9 cellular contexts compared by ENCODE assay signal in genomic region chr2:47903781-47904447, GRCh38. TPM values are rescaled to one million over a fixed set of nuclear protein-coding genes. Genes with fewer than 3 reads are reported as not detected.
A peak's percentile ranks its signal among the peaks of the same experiment; 100 is the strongest.
DNase-seq lines count a peak whose midpoint lies in the region; ATAC-seq lines count a peak whose summit lies in the region.
"Had no signal": no experiment of that assay in that cellular context is flagged by ENCODE, and none has a peak within 500 bp of the region (broad histone marks: within the 10 kb centered on the region; RNA-seq: fewer than 3 reads in every experiment).

No MANE protein-coding gene starts in this region.

- H3K4me1 Mint-ChIP-seq in activated T-helper 1 cell treated with anti-CD3 and anti-CD28 coated beads, Interleukin-12 subunit alpha, Interleukin-12 subunit beta, Interleukin-2, Interleukin-4 antibody, amounts not matched to agents 30 ng/mL and 10 ng/mL and 1 ng/mL, durations not matched to agents 14 hours and 24 hours and 36 hours (ENCODE audit: low read depth), result peaks cover 50% of the 10 kb centered on the region
- H3K4me1 Mint-ChIP-seq in stimulated activated naive CD8-positive, alpha-beta T cell treated with anti-CD3 and anti-CD28 coated beads, Interleukin-15, amount 100 ng/mL, for 72 hours, result peaks cover 34% of the 10 kb centered on the region

- DNase-seq in DMS79 treated with DMSO at 0.1 percent for 48 hours (lab: John Stamatoyannopoulos, UW) (peak; percentile 24), DMS79 (lab: John Stamatoyannopoulos, UW) (no peak), NCI-H446 treated with DMSO at 0.1 percent for 48 hours (lab: John Stamatoyannopoulos, UW) (no peak), Ammon's horn (ENCODE audit: low spot score) (no peak), inferior parietal cortex (ENCODE audit: extremely low spot score) (no peak)
- DNase-seq in activated T-helper 1 cell treated with anti-CD3 and anti-CD28 coated beads, Interleukin-12 subunit alpha, Interleukin-12 subunit beta, Interleukin-2, Interleukin-4 antibody, amounts not matched to agents 30 ng/mL and 10 ng/mL and 1 ng/mL, durations not matched to agents 14 hours and 24 hours and 36 hours (ENCODE audit: low spot score), result no peak
- DNase-seq in stimulated activated naive CD8-positive, alpha-beta T cell treated with anti-CD3 and anti-CD28 coated beads, Interleukin-15, amount 100 ng/mL, for 72 hours, result no peak
- DNase-seq: SW 1271 had no signal

- H3K9me3 Mint-ChIP-seq in activated T-helper 1 cell treated with anti-CD3 and anti-CD28 coated beads, Interleukin-12 subunit alpha, Interleukin-12 subunit beta, Interleukin-2, Interleukin-4 antibody, amounts not matched to agents 30 ng/mL and 10 ng/mL and 1 ng/mL, durations not matched to agents 14 hours and 24 hours and 36 hours, result no peaks in the 10 kb centered on the region
- no peaks in the 10 kb centered on the region for H3K9me3 Mint-ChIP-seq in stimulated activated naive CD8-positive, alpha-beta T cell treated with anti-CD3 and anti-CD28 coated beads, Interleukin-15, amount 100 ng/mL, for 72 hours

- peak overlapping the region; percentile 94 for H3K27ac Mint-ChIP-seq in activated T-helper 1 cell treated with anti-CD3 and anti-CD28 coated beads, Interleukin-12 subunit alpha, Interleukin-12 subunit beta, Interleukin-2, Interleukin-4 antibody, amounts not matched to agents 30 ng/mL and 10 ng/mL and 1 ng/mL, durations not matched to agents 14 hours and 24 hours and 36 hours
- H3K27ac Mint-ChIP-seq in stimulated activated naive CD8-positive, alpha-beta T cell treated with anti-CD3 and anti-CD28 coated beads, Interleukin-15, amount 100 ng/mL, for 72 hours, result peak overlapping the region; percentile 93 to 97

- H3K27me3 Mint-ChIP-seq in activated T-helper 1 cell treated with anti-CD3 and anti-CD28 coated beads, Interleukin-12 subunit alpha, Interleukin-12 subunit beta, Interleukin-2, Interleukin-4 antibody, amounts not matched to agents 30 ng/mL and 10 ng/mL and 1 ng/mL, durations not matched to agents 14 hours and 24 hours and 36 hours (ENCODE audit: insufficient read depth), result no peaks in the 10 kb centered on the region
- no peaks in the 10 kb centered on the region for H3K27me3 Mint-ChIP-seq in stimulated activated naive CD8-positive, alpha-beta T cell treated with anti-CD3 and anti-CD28 coated beads, Interleukin-15, amount 100 ng/mL, for 72 hours

- peaks cover 7% of the 10 kb centered on the region for H3K36me3 Mint-ChIP-seq in activated T-helper 1 cell treated with anti-CD3 and anti-CD28 coated beads, Interleukin-12 subunit alpha, Interleukin-12 subunit beta, Interleukin-2, Interleukin-4 antibody, amounts not matched to agents 30 ng/mL and 10 ng/mL and 1 ng/mL, durations not matched to agents 14 hours and 24 hours and 36 hours (ENCODE audit: low read depth)

- intact Hi-C loops in activated T-helper 1 cell treated with anti-CD3 and anti-CD28 coated beads, Interleukin-12 subunit alpha, Interleukin-12 subunit beta, Interleukin-2, Interleukin-4 antibody, amounts not matched to agents 30 ng/mL and 10 ng/mL and 1 ng/mL, durations not matched to agents 14 hours and 24 hours and 36 hours (cut with micrococcal nuclease), result no loop called here

- H3K4me3 ChIP-seq in iPS-11a (ENCODE audit: low read depth, low read length), result peak overlapping the region; percentile 79

- ATAC-seq in stimulated activated naive CD8-positive, alpha-beta T cell treated with anti-CD3 and anti-CD28 coated beads, Interleukin-15, amount 100 ng/mL, for 72 hours, result no peak

- H3K4me3 Mint-ChIP-seq in activated T-helper 1 cell treated with anti-CD3 and anti-CD28 coated beads, Interleukin-12 subunit alpha, Interleukin-12 subunit beta, Interleukin-2, Interleukin-4 antibody, amounts not matched to agents 30 ng/mL and 10 ng/mL and 1 ng/mL, durations not matched to agents 14 hours and 24 hours and 36 hours, result peak overlapping the region; percentile 92
- peak overlapping the region; percentile 84 to 95 for H3K4me3 Mint-ChIP-seq in stimulated activated naive CD8-positive, alpha-beta T cell treated with anti-CD3 and anti-CD28 coated beads, Interleukin-15, amount 100 ng/mL, for 72 hours

RNA-seq across cellular contexts. Expression of gene FBXO11, which starts 2.4 kb away (rescaled TPM):
- 50.1 and 56.1 TPM in 2 replicates for total RNA-seq in activated T-helper 1 cell treated with anti-CD3 and anti-CD28 coated beads, Interleukin-12 subunit alpha, Interleukin-12 subunit beta, Interleukin-2, Interleukin-4 antibody, amounts not matched to agents 30 ng/mL and 10 ng/mL and 1 ng/mL, durations not matched to agents 14 hours and 24 hours and 36 hours
